14 cellular contexts compared by ENCODE assay signal in genomic region chr11:57647368-57647767, GRCh38. TPM values are rescaled to one million over a fixed set of nuclear protein-coding genes. Genes with fewer than 3 reads are reported as not detected.
A peak's percentile ranks its signal among the peaks of the same experiment; 100 is the strongest.
DNase-seq lines count a peak whose midpoint lies in the region; ATAC-seq and TF ChIP-seq lines count a peak whose summit lies in the region.
"Had no signal": no experiment of that assay in that cellular context is flagged by ENCODE, and none has a peak within 500 bp of the region (broad histone marks: within the 10 kb centered on the region; RNA-seq: fewer than 3 reads in every experiment).

No MANE protein-coding gene starts in this region.

- peak overlapping the region; percentile 67 for H2AK9ac ChIP-seq in IMR-90 (replicated peaks; ENCODE audit: low read depth, low read length, poor library complexity)

- H3K27me3 ChIP-seq in AG04450 (ENCODE audit: control insufficient read depth, insufficient read depth, low read length) (peaks cover 21% of the 10 kb centered on the region), IMR-90 (ENCODE audit: control insufficient read depth, insufficient read depth, low read length) (no peaks in the 10 kb centered on the region), mammary epithelial cell (ENCODE audit: insufficient read depth, low read length) (no peaks in the 10 kb centered on the region)

- in situ Hi-C loops in IMR-90 (cut with MboI; ENCODE audit: low sequenced_read_pairs): loop anchor here (10.0 kb wide), 2 partner anchors 153 to 193 kb away; no protein-coding TSS in a partner anchor
- in situ Hi-C loops in mammary epithelial cell (cut with MboI; ENCODE audit: low sequenced_read_pairs in 2 of 2): loop anchor here (10.0 kb wide), 2 partner anchors 193 to 303 kb away; no protein-coding TSS in a partner anchor

- H3K9ac ChIP-seq in IMR-90 (ENCODE audit: low read depth, low read length) (no peak overlapping the region), mammary epithelial cell (ENCODE audit: insufficient read depth, low read length) (no peak overlapping the region)

- no peak for ATAC-seq in IMR-90 (ENCODE audit: low read depth)
- no peak for ATAC-seq in HG03095 (IDR thresholded peaks at IDR 0.05; ENCODE audit: unreplicated experiment)
- ATAC-seq: Right ventricle myocardium inferior had no signal

- POLR2A ChIA-PET in AG04450 (lab: Yijun Ruan, JAX): interaction anchor here (1.2 kb wide), 1 partner anchor 79 kb away, joined by 5 read pairs; no protein-coding TSS in a partner anchor
- POLR2A ChIA-PET in IMR-90 (lab: Charles Lee; ENCODE audit: unreplicated experiment): no interaction called here

- 0 out of 2 replicates have a peak overlapping the region, but pooled peaks have one; percentile 41 for H3K14ac ChIP-seq in IMR-90 (replicated peaks; ENCODE audit: low read depth, low read length)

- TF ChIP-seq RAD21 in IMR-90 (IDR thresholded peaks at IDR 0.05; ENCODE audit: low read length): no peak

- H3K4ac ChIP-seq in IMR-90 (ENCODE audit: low read depth, low read length): no peak overlapping the region

- peaks cover 8 to 43% of the 10 kb centered on the region in 2 experiments for H3K79me1 ChIP-seq in IMR-90 (ENCODE audit: low read depth in 1 of 2, low read length in 2 of 2)

- dilution Hi-C loops in IMR-90 (cut with HindIII; ENCODE audit: low sequenced_read_pairs, unreplicated experiment): no loop called here
- dilution Hi-C loops in mammary epithelial cell (cut with HindIII; ENCODE audit: low sequenced_read_pairs): no loop called here

- peak overlapping the region; percentile 28; the same call in 1 of the 2 replicates for H3K4me2 ChIP-seq in IMR-90 (ENCODE audit: low read depth, low read length)
- H3K4me2 ChIP-seq in mammary epithelial cell (ENCODE audit: insufficient read depth, low read depth, low read length): peak overlapping the region; percentile 17

- no peak for TF ChIP-seq POLR2A in IMR-90 (IDR thresholded peaks at IDR 0.05; ENCODE audit: low read depth, low read length)

- no peak overlapping the region for H2AK5ac ChIP-seq in IMR-90 (ENCODE audit: low read depth, low read length)

- H3K36me3 ChIP-seq in IMR-90 (ENCODE audit: control insufficient read depth, insufficient read depth, low read length) (peaks cover 4% of the 10 kb centered on the region; the same call in 1 of the 2 replicates), mammary epithelial cell (ENCODE audit: insufficient read depth, low read length) (no peaks in the 10 kb centered on the region), mesodermal cell (ENCODE audit: control insufficient read depth, insufficient read depth, low read length) (peaks cover 24% of the 10 kb centered on the region)

- H3K23ac ChIP-seq in IMR-90 (ENCODE audit: low read depth, low read length): peak overlapping the region; percentile 21; the same call in 1 of the 2 replicates

- no peak overlapping the region for H4K5ac ChIP-seq in IMR-90 (ENCODE audit: low read depth, low read length)

- no peak for DNase-seq in AG04450 (ENCODE audit: low read depth, low spot score)
- DNase-seq in IMR-90: no peak
- DNase-seq in mammary epithelial cell: no peak
- no peak for DNase-seq in NCI-H774 (lab: John Stamatoyannopoulos, UW)
- DNase-seq in NCI-H82 treated with DMSO at 0.1 percent for 48 hours (lab: John Stamatoyannopoulos, UW; ENCODE audit: unreplicated experiment): no peak
- no peak for DNase-seq in occipital lobe (lab: John Stamatoyannopoulos, UW)
- DNase-seq: amniotic stem cell, GDM1, NCI-H510A had no signal

- peaks cover 4% of the 10 kb centered on the region for H3K79me2 ChIP-seq in mammary epithelial cell (ENCODE audit: insufficient read depth, low read length)

- peaks cover 26% of the 10 kb centered on the region for H3K4me1 ChIP-seq in IMR-90 (ENCODE audit: control insufficient read depth, insufficient read depth, low read length)
- peaks cover 39% of the 10 kb centered on the region for H3K4me1 ChIP-seq in mammary epithelial cell (ENCODE audit: insufficient read depth, low read length)
- H3K4me1 ChIP-seq in mesodermal cell (ENCODE audit: control insufficient read depth, insufficient read depth, low read length, poor library complexity, severe bottlenecking): peaks cover 72% of the 10 kb centered on the region

- 0% methylated on average over 1 of the region's 10 CpGs; no CpG with 5 or more reads in 1 of the 2 experiments for WGBS in IMR-90 (ENCODE audit: extremely low coverage in 2 of 2, insufficient read length in 1 of 2), 2 experiments
- WGBS in mammary epithelial cell (ENCODE audit: low coverage, missing lambda C conversion rate): 3% methylated on average over 8 of the region's 10 CpGs
- 1 to 7% methylated on average over 5 to 10 of the region's 10 CpGs for WGBS in mesodermal cell (ENCODE audit: insufficient coverage in 2 of 2), 2 experiments

- TF ChIP-seq CTCF in AG04450 (IDR thresholded peaks at IDR 0.05; ENCODE audit: low read depth, low read length) (no peak), IMR-90 (conservative IDR thresholded peaks at IDR 0.05; ENCODE audit: low read depth, low read length) (no peak), mammary epithelial cell (conservative IDR thresholded peaks at IDR 0.05 in 1 of 2, IDR thresholded peaks at IDR 0.05 in 1 of 2; ENCODE audit: extremely low read depth in 1 of 2, insufficient read depth in 1 of 2, low read depth in 1 of 2, low read length in 2 of 2) (no peak)

- no peak overlapping the region for H3K18ac ChIP-seq in IMR-90 (ENCODE audit: low read depth, low read length)

- H2BK5ac ChIP-seq in IMR-90 (ENCODE audit: low read depth, low read length, poor library complexity, severe bottlenecking): no peak overlapping the region

- no peak overlapping the region for H2BK15ac ChIP-seq in IMR-90 (ENCODE audit: low read depth, low read length)

- H3K56ac ChIP-seq in IMR-90 (ENCODE audit: extremely low read depth, insufficient read depth, low read length): no peak overlapping the region

- H2BK120ac ChIP-seq in IMR-90 (ENCODE audit: low read depth, low read length): no peak overlapping the region

- H3K9me1 ChIP-seq in IMR-90 (ENCODE audit: insufficient read depth, low read length): peaks cover 11% of the 10 kb centered on the region; the same call in 1 of the 2 replicates

- peak overlapping the region; percentile 1 for H2AFZ ChIP-seq in IMR-90 (replicated peaks; ENCODE audit: low read length, poor library complexity)
- H2AFZ ChIP-seq in mammary epithelial cell (ENCODE audit: low read depth, low read length): no peak overlapping the region

- H3K4me3 ChIP-seq in AG04450 (ENCODE audit: low read depth, low read length) (0 out of 2 replicates have a peak overlapping the region, but pooled peaks have one; percentile 10), IMR-90 (ENCODE audit: insufficient read depth, low read depth, low read length) (no peak overlapping the region), mammary epithelial cell (replicated peaks in 1 of 3; ENCODE audit: insufficient read depth in 1 of 3, low read depth in 2 of 3, low read length in 3 of 3) (peak overlapping the region in 1 of 3 experiments; percentile 33), mesodermal cell (ENCODE audit: extremely low read depth, insufficient read depth, low read length, poor library complexity, severe bottlenecking) (no peak overlapping the region)
- H3K4me3 ChIP-seq: skin epidermis had no signal

- no peak overlapping the region for H2BK20ac ChIP-seq in IMR-90 (ENCODE audit: low read depth, low read length)

- H4K8ac ChIP-seq in IMR-90 (ENCODE audit: low read depth in 2 of 2, low read length in 2 of 2): no peak overlapping the region

- no peaks in the 10 kb centered on the region; the same call in 1 of the 2 replicates for H3K9me3 ChIP-seq in AG04450 (ENCODE audit: control insufficient read depth, insufficient read depth, low read length)
- no peaks in the 10 kb centered on the region for H3K9me3 ChIP-seq in IMR-90 (ENCODE audit: control insufficient read depth, insufficient read depth, low read length)
- no peaks in the 10 kb centered on the region for H3K9me3 ChIP-seq in mammary epithelial cell (replicated peaks; ENCODE audit: insufficient read depth, low read length)
- no peaks in the 10 kb centered on the region for H3K9me3 ChIP-seq in mesodermal cell (ENCODE audit: control insufficient read depth, low read length)

- no peak overlapping the region for H3K27ac ChIP-seq in AG04450 (ENCODE audit: low read depth, low read length)
- H3K27ac ChIP-seq in IMR-90 (ENCODE audit: insufficient read depth, low read length): no peak overlapping the region
- no peak overlapping the region for H3K27ac ChIP-seq in mammary epithelial cell (ENCODE audit: insufficient read depth, low read depth, low read length)
- peak overlapping the region; percentile 18 for H3K27ac ChIP-seq in mesodermal cell (ENCODE audit: low read depth, low read length, severe bottlenecking)
- H3K27ac ChIP-seq: skin epidermis, VCaP had no signal

- BruUV-seq in IMR-90 (replicated peaks; lab: Mats Ljungman, UMichigan) (no TSS peak), mammary epithelial cell (replicated peaks; lab: Mats Ljungman, UMichigan) (no TSS peak)

- H4K20me1 ChIP-seq in IMR-90 (ENCODE audit: insufficient read depth, low read length) (peaks cover 61% of the 10 kb centered on the region), mammary epithelial cell (ENCODE audit: insufficient read depth, low read length) (no peaks in the 10 kb centered on the region)

- CTCF ChIA-PET in AG04450 (lab: Charles Lee) (interaction anchor here (0.6 to 2.3 kb wide), 5 partner anchors 10 to 190 kb away, joined by 3 to 8 read pairs (median 4); partner anchors contain the start of gene UBE2L6), IMR-90 (lab: Yijun Ruan, JAX) (interaction anchor here (1.6 kb wide), 1 partner anchor 80 kb away, joined by 6 read pairs; the partner anchor contains the start of gene UBE2L6), mammary epithelial cell (lab: Charles Lee; ENCODE audit: low non-redundant PET) (interaction anchor here (0.5 to 1.1 kb wide), 2 partner anchors 80 to 156 kb away, joined by 6 to 8 read pairs; partner anchors contain the start of gene UBE2L6)

- no peak overlapping the region for H4K91ac ChIP-seq in IMR-90 (ENCODE audit: insufficient read depth, low read depth, low read length)

- intact Hi-C loops in IMR-90 (cut with micrococcal nuclease): loop anchor here (5.0 kb wide), 1 partner anchor 875 kb away; no protein-coding TSS in a partner anchor
- intact Hi-C loops in mammary epithelial cell (cut with micrococcal nuclease): loop anchor here (10.0 kb wide), 1 partner anchor 867 kb away; no protein-coding TSS in a partner anchor

RNA-seq across cellular contexts. Expression of gene YPEL4, which starts 2.3 kb away (rescaled TPM):
- polyA plus RNA-seq in AG04450 (2011; rRNA removed) (0.83 and 1.1 TPM in 2 replicates), IMR-90 (2012; rRNA removed) (0.57 and 0.79 TPM in 2 replicates), mammary epithelial cell (0.05 TPM)
- 0.74 and 0.87 TPM in 2 replicates for polyA minus RNA-seq in AG04450 (2011; rRNA and poly(A)+ RNA removed)
- total RNA-seq in IMR-90 (2012; rRNA removed) (under 0.01 and 0.18 TPM in 2 replicates), mammary epithelial cell (under 1 TPM; under 0.01 to 0.35 TPM), occipital lobe (3.6 TPM)
- polyA plus RNA-seq in IMR-90 (2012; cell fraction: cytosol; rRNA removed): 0.54 and 0.74 TPM in 2 replicates
- polyA plus RNA-seq in IMR-90 (2012; cell fraction: nucleus; rRNA removed; ENCODE audit: low replicate concordance): 2.4 and 6.6 TPM in 2 replicates
- not detected for polyA minus RNA-seq in mammary epithelial cell
- polyA plus RNA-seq in mesodermal cell (2013, experiment 1 of 2): 1.2 TPM
- polyA plus RNA-seq in mesodermal cell (2013, experiment 2 of 2): 0.96 TPM

RNA-seq across cellular contexts. Expression of gene CLP1, which starts 10.2 kb away (rescaled TPM):
- 17.7 and 18.0 TPM in 2 replicates for polyA plus RNA-seq in AG04450 (2011; rRNA removed)
- 15.7 and 20.1 TPM in 2 replicates for polyA minus RNA-seq in AG04450 (2011; rRNA and poly(A)+ RNA removed)
- total RNA-seq in IMR-90 (2012; rRNA removed): 24.0 and 26.7 TPM in 2 replicates
- 16.3 and 16.5 TPM in 2 replicates for polyA plus RNA-seq in IMR-90 (2012; rRNA removed)
- polyA plus RNA-seq in IMR-90 (2012; cell fraction: cytosol; rRNA removed): 8.3 and 11.4 TPM in 2 replicates
- 5.6 and 11.3 TPM in 2 replicates for polyA plus RNA-seq in IMR-90 (2012; cell fraction: nucleus; rRNA removed; ENCODE audit: low replicate concordance)
- 10 to 100 TPM; 16.0 to 19.0 TPM for total RNA-seq in mammary epithelial cell
- 38.7 TPM for polyA plus RNA-seq in mammary epithelial cell
- 19.0 TPM for polyA minus RNA-seq in mammary epithelial cell
- polyA plus RNA-seq in mesodermal cell (2013, experiment 1 of 2): 15.9 TPM
- polyA plus RNA-seq in mesodermal cell (2013, experiment 2 of 2): 16.3 TPM
- 15.1 TPM for total RNA-seq in occipital lobe

RNA-seq across cellular contexts. Expression of gene ZDHHC5, which starts 20.5 kb away (rescaled TPM):
- polyA plus RNA-seq in AG04450 (2011; rRNA removed): 56.7 and 64.3 TPM in 2 replicates
- 83.8 and 101 TPM in 2 replicates for polyA minus RNA-seq in AG04450 (2011; rRNA and poly(A)+ RNA removed)
- total RNA-seq in IMR-90 (2012; rRNA removed): 19.4 and 21.4 TPM in 2 replicates
- polyA plus RNA-seq in IMR-90 (2012; rRNA removed): 44.0 and 45.7 TPM in 2 replicates
- polyA plus RNA-seq in IMR-90 (2012; cell fraction: cytosol; rRNA removed): 31.7 and 39.8 TPM in 2 replicates
- 56.8 and 65.2 TPM in 2 replicates for polyA plus RNA-seq in IMR-90 (2012; cell fraction: nucleus; rRNA removed; ENCODE audit: low replicate concordance)
- 100 to 1,000 TPM in 1 of 2 donors, 10 to 100 TPM in 1; 81.7 to 101 TPM for total RNA-seq in mammary epithelial cell
- 94.2 TPM for polyA plus RNA-seq in mammary epithelial cell
- 108 TPM for polyA minus RNA-seq in mammary epithelial cell
- 40.3 TPM for polyA plus RNA-seq in mesodermal cell (2013, experiment 1 of 2)
- polyA plus RNA-seq in mesodermal cell (2013, experiment 2 of 2): 40.4 TPM
- total RNA-seq in occipital lobe: 18.6 TPM

RNA-seq across cellular contexts. Expression of gene SERPING1, which starts 49.9 kb away (rescaled TPM):
- polyA plus RNA-seq in AG04450 (2011; rRNA removed) (15.2 and 21.1 TPM in 2 replicates), IMR-90 (2012; rRNA removed) (27.5 and 30.7 TPM in 2 replicates), mammary epithelial cell (15.3 TPM)
- polyA minus RNA-seq in AG04450 (2011; rRNA and poly(A)+ RNA removed): 4.6 and 6.0 TPM in 2 replicates
- total RNA-seq in IMR-90 (2012; rRNA removed) (2.0 and 2.2 TPM in 2 replicates), mammary epithelial cell (10 to 100 TPM in 1 of 2 donors, 1 to 10 TPM in 1; 9.7 to 23.8 TPM), occipital lobe (9.0 TPM)
- polyA plus RNA-seq in IMR-90 (2012; cell fraction: cytosol; rRNA removed): 27.0 and 35.9 TPM in 2 replicates
- 8.1 and 15.0 TPM in 2 replicates for polyA plus RNA-seq in IMR-90 (2012; cell fraction: nucleus; rRNA removed; ENCODE audit: low replicate concordance)
- polyA minus RNA-seq in mammary epithelial cell: 29.9 TPM
- 222 TPM for polyA plus RNA-seq in mesodermal cell (2013, experiment 1 of 2)
- 198 TPM for polyA plus RNA-seq in mesodermal cell (2013, experiment 2 of 2)
